8 cellular contexts compared by ENCODE assay signal in genomic region chr1:246506440-246506784, GRCh38. TPM values are rescaled to one million over a fixed set of nuclear protein-coding genes. Genes with fewer than 3 reads are reported as not detected.
A peak's percentile ranks its signal among the peaks of the same experiment; 100 is the strongest.
DNase-seq lines count a peak whose midpoint lies in the region; ATAC-seq and TF ChIP-seq lines count a peak whose summit lies in the region.

No MANE protein-coding gene starts in this region.

- no peak overlapping the region for H2AK5ac ChIP-seq in mesenchymal stem cell (ENCODE audit: low read length, severe bottlenecking)

- no peaks in the 10 kb centered on the region for H3K27me3 ChIP-seq in BLaER1 treated with 17β-estradiol and CSF1 and Interleukin-3, amounts not matched to agents 10 nM and 100 nM
- H3K27me3 ChIP-seq in mesenchymal stem cell (ENCODE audit: control insufficient read depth in 1 of 2, insufficient read depth in 1 of 2, low read length in 2 of 2) (no peaks in the 10 kb centered on the region), upper lobe of right lung (no peaks in the 10 kb centered on the region)

- peak overlapping the region; percentile 88 to 99 (median 95) for H3K4me2 ChIP-seq in BLaER1 treated with 17β-estradiol and CSF1 and Interleukin-3, amounts not matched to agents 10 nM and 100 nM
- peak overlapping the region; percentile 92 for H3K4me2 ChIP-seq in mesenchymal stem cell (ENCODE audit: low read length, poor library complexity, severe bottlenecking)

- intact Hi-C loops in upper lobe of right lung (cut with DNase I): loop anchor here (10.0 kb wide), 1 partner anchor 188 kb away; no protein-coding TSS in a partner anchor

- ATAC-seq in GM21515 (IDR thresholded peaks at IDR 0.05; ENCODE audit: unreplicated experiment) (peak; percentile 20), upper lobe of right lung (no peak), HG02970 (IDR thresholded peaks at IDR 0.05; ENCODE audit: low FRiP score, unreplicated experiment) (no peak)
- peak; percentile 27 for ATAC-seq in central memory CD8-positive, alpha-beta T cell (replicated peaks; ENCODE audit: extremely low read depth, poor library complexity, severe bottlenecking)

- H2BK15ac ChIP-seq in mesenchymal stem cell (ENCODE audit: low read depth, poor library complexity, severe bottlenecking): no peak overlapping the region

- H3K27ac Mint-ChIP-seq in central memory CD8-positive, alpha-beta T cell (ENCODE audit: low read depth): peak overlapping the region; percentile 49

- H4K8ac ChIP-seq in mesenchymal stem cell (ENCODE audit: low read length): no peak overlapping the region

- TF ChIP-seq CTCF in LNCaP clone FGC (IDR thresholded peaks at IDR 0.05; ENCODE audit: control insufficient read depth, extremely low read depth, insufficient read depth): no peak
- TF ChIP-seq CTCF in upper lobe of right lung (IDR thresholded peaks at IDR 0.05): no peak

- peaks cover 0 to 21% (median 11%) of the 10 kb centered on the region in 11 experiments; a peak in 13 of 22 replicates for H3K36me3 ChIP-seq in BLaER1 treated with 17β-estradiol and CSF1 and Interleukin-3, amounts not matched to agents 10 nM and 100 nM
- H3K36me3 ChIP-seq in mesenchymal stem cell (ENCODE audit: control insufficient read depth in 1 of 2, insufficient read depth in 2 of 2, low read depth in 1 of 2, low read length in 2 of 2) (no peaks in the 10 kb centered on the region), upper lobe of right lung (no peaks in the 10 kb centered on the region)

- H3K4me1 Mint-ChIP-seq in central memory CD8-positive, alpha-beta T cell: peaks cover 41% of the 10 kb centered on the region

- H3K27me3 Mint-ChIP-seq in central memory CD8-positive, alpha-beta T cell: no peaks in the 10 kb centered on the region

- H2BK5ac ChIP-seq in mesenchymal stem cell (ENCODE audit: low read depth, low read length, poor library complexity, severe bottlenecking): no peak overlapping the region

- peaks cover 0 to 5% (median 0%) of the 10 kb centered on the region in 11 experiments; a peak in 2 of 22 replicates for H3K9me3 ChIP-seq in BLaER1 treated with 17β-estradiol and CSF1 and Interleukin-3, amounts not matched to agents 10 nM and 100 nM (replicated peaks in 1 of 11)
- no peaks in the 10 kb centered on the region for H3K9me3 ChIP-seq in mesenchymal stem cell (ENCODE audit: control insufficient read depth, low read length)
- no peaks in the 10 kb centered on the region for H3K9me3 ChIP-seq in upper lobe of right lung

- H3K79me1 ChIP-seq in mesenchymal stem cell (replicated peaks; ENCODE audit: low read length, poor library complexity, severe bottlenecking): peaks cover 22% of the 10 kb centered on the region

- H2BK12ac ChIP-seq in mesenchymal stem cell (ENCODE audit: low read length in 2 of 2): no peak overlapping the region

- H4K91ac ChIP-seq in mesenchymal stem cell (ENCODE audit: low read length): no peak overlapping the region

- peak overlapping the region; percentile 95 for H2AFZ ChIP-seq in mesenchymal stem cell (ENCODE audit: low read depth, low read length)

- H3K9me3 Mint-ChIP-seq in central memory CD8-positive, alpha-beta T cell: no peaks in the 10 kb centered on the region

- peak overlapping the region; percentile 11 for H2BK120ac ChIP-seq in mesenchymal stem cell (ENCODE audit: low read depth, low read length)

- DNase-seq in LNCaP clone FGC (ENCODE audit: low read depth) (no peak), mesenchymal stem cell (no peak), upper lobe of right lung (peak; percentile 61), globus pallidus (ENCODE audit: low spot score) (no peak)
- no peak for DNase-seq in central memory CD8-positive, alpha-beta T cell (ENCODE audit: low spot score in 2 of 2)

- H3K9ac ChIP-seq in BLaER1 treated with 17β-estradiol and CSF1 and Interleukin-3, amounts not matched to agents 10 nM and 100 nM: peak overlapping the region; percentile 69 to 83 (median 77)
- H3K9ac ChIP-seq in mesenchymal stem cell (ENCODE audit: low read length): peak overlapping the region; percentile 80

- peaks cover 0 to 7% (median 0%) of the 10 kb centered on the region in 11 experiments; a peak in 1 of 22 replicates for H4K20me1 ChIP-seq in BLaER1 treated with 17β-estradiol and CSF1 and Interleukin-3, amounts not matched to agents 10 nM and 100 nM

- H3K4ac ChIP-seq in mesenchymal stem cell (ENCODE audit: low read depth in 1 of 2, low read length in 2 of 2): peak overlapping the region in 1 of 2 experiments; percentile 10

- peak overlapping the region in 9 of 11 experiments; percentile 15 to 67 (median 55); a peak in 11 of 22 replicates for H3K27ac ChIP-seq in BLaER1 treated with 17β-estradiol and CSF1 and Interleukin-3, amounts not matched to agents 10 nM and 100 nM
- H3K27ac ChIP-seq in mesenchymal stem cell (ENCODE audit: low read length, poor library complexity, severe bottlenecking) (no peak overlapping the region), upper lobe of right lung (peak overlapping the region; percentile 65)

- H3K14ac ChIP-seq in mesenchymal stem cell (ENCODE audit: low read length in 2 of 2): no peak overlapping the region

- H3K4me3 Mint-ChIP-seq in central memory CD8-positive, alpha-beta T cell: peak overlapping the region; percentile 83

- peak overlapping the region; percentile 80 to 88 (median 82) for H3K4me3 ChIP-seq in BLaER1 treated with 17β-estradiol and CSF1 and Interleukin-3, amounts not matched to agents 10 nM and 100 nM
- peak overlapping the region; percentile 87 for H3K4me3 ChIP-seq in LNCaP clone FGC (ENCODE audit: low read depth, low read length)
- peak overlapping the region; percentile 91 to 96 for H3K4me3 ChIP-seq in mesenchymal stem cell (ENCODE audit: insufficient read depth in 1 of 2, low read depth in 1 of 2, low read length in 2 of 2)
- H3K4me3 ChIP-seq in upper lobe of right lung: peak overlapping the region; percentile 82

- H3K18ac ChIP-seq in mesenchymal stem cell (ENCODE audit: low read depth in 1 of 2, low read length in 2 of 2): peak overlapping the region in 1 of 2 experiments; percentile 99

- peak overlapping the region in 1 of 2 experiments; percentile 96 for H3K23ac ChIP-seq in mesenchymal stem cell (ENCODE audit: low read length in 2 of 2)

- H3K36me3 Mint-ChIP-seq in central memory CD8-positive, alpha-beta T cell (ENCODE audit: insufficient read depth): peaks cover 7% of the 10 kb centered on the region

- WGBS in mesenchymal stem cell: 11% methylated on average over 12 of the region's 12 CpGs

- peaks cover 7 to 24% (median 16%) of the 10 kb centered on the region in 10 experiments for H3K4me1 ChIP-seq in BLaER1 treated with 17β-estradiol and CSF1 and Interleukin-3, amounts not matched to agents 10 nM and 100 nM
- H3K4me1 ChIP-seq in mesenchymal stem cell (ENCODE audit: control insufficient read depth, insufficient read depth, low read depth, low read length) (peaks cover 9% of the 10 kb centered on the region), upper lobe of right lung (peaks cover 11% of the 10 kb centered on the region)

RNA-seq across cellular contexts. Expression of gene SMYD3, which starts 0.7 kb away (rescaled TPM):
- polyA plus RNA-seq in mesenchymal stem cell (2013, experiment 1 of 2): 27.5 TPM
- polyA plus RNA-seq in mesenchymal stem cell (2013, experiment 2 of 2): 32.5 TPM
- 27.2 TPM for total RNA-seq in upper lobe of right lung

RNA-seq across cellular contexts. Expression of gene TFB2M, which starts 59.6 kb away (rescaled TPM):
- polyA plus RNA-seq in mesenchymal stem cell (2013, experiment 1 of 2): 13.8 TPM
- 13.7 TPM for polyA plus RNA-seq in mesenchymal stem cell (2013, experiment 2 of 2)
- 9.4 TPM for total RNA-seq in upper lobe of right lung

RNA-seq across cellular contexts. Expression of gene CNST, which starts 59.8 kb away (rescaled TPM):
- 8.8 TPM for polyA plus RNA-seq in mesenchymal stem cell (2013, experiment 1 of 2)
- 9.2 TPM for polyA plus RNA-seq in mesenchymal stem cell (2013, experiment 2 of 2)
- total RNA-seq in upper lobe of right lung: 29.8 TPM

Comparison
In these comparisons a context has a peak if more than half of its experiments do, and no peak if none do; other contexts are left out.
1. ATAC-seq: peak in GM21515 (single experiment) and central memory CD8-positive, alpha-beta T cell (single experiment); none in upper lobe of right lung (single experiment) and HG02970 (single experiment).
2. Peak in every context shown above with its lines, with median percentiles within 50 percentile points of each other: H3K4me3 ChIP-seq.